Comparison of ENCODE assay signal across 1 cellular context in the genomic region with DNA sequence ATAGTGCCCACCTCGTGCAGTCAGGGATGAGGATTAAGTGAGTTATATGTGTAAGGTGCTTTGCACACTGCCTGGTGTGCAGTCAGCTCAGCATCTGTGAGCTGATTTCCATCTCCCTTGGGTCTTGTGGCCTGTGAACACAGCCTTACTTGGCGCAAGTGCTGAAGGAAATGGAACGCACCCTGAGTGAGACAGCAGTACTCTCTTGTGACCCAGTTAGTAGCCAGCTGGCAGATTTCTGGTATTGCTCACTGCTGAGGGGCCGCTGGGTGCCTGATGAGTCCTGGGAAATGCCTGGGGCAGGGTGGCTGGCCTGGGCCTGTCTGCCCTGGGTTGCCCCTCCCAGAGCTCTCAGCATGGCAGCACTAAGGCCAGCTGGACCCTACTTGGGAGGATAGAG.
TF ChIP-seq lines count a peak whose summit lies in the region.

No MANE protein-coding gene starts in this region.

TF ChIP-seq in GM12878, 131 proteins besides CTCF, POLR2A, EP300 and RAD21 (continued from another document):
- TF ChIP-seq, protein P1, sequence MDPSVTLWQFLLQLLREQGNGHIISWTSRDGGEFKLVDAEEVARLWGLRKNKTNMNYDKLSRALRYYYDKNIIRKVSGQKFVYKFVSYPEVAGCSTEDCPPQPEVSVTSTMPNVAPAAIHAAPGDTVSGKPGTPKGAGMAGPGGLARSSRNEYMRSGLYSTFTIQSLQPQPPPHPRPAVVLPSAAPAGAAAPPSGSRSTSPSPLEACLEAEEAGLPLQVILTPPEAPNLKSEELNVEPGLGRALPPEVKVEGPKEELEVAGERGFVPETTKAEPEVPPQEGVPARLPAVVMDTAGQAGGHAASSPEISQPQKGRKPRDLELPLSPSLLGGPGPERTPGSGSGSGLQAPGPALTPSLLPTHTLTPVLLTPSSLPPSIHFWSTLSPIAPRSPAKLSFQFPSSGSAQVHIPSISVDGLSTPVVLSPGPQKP (IDR thresholded peaks at IDR 0.05; ENCODE audit: low read depth, low read length): no peak
- no peak for TF ChIP-seq HDGF (IDR thresholded peaks at IDR 0.05)
- TF ChIP-seq, protein P2, sequence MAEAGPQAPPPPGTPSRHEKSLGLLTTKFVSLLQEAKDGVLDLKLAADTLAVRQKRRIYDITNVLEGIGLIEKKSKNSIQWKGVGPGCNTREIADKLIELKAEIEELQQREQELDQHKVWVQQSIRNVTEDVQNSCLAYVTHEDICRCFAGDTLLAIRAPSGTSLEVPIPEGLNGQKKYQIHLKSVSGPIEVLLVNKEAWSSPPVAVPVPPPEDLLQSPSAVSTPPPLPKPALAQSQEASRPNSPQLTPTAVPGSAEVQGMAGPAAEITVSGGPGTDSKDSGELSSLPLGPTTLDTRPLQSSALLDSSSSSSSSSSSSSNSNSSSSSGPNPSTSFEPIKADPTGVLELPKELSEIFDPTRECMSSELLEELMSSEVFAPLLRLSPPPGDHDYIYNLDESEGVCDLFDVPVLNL (IDR thresholded peaks at IDR 0.05; ENCODE audit: low read depth, low read length): no peak
- no peak for TF ChIP-seq JUNB (IDR thresholded peaks at IDR 0.05)
- TF ChIP-seq FOS (IDR thresholded peaks at IDR 0.05; ENCODE audit: borderline replicate concordance, extremely low read depth, insufficient read length): no peak
- TF ChIP-seq SMAD5 (IDR thresholded peaks at IDR 0.05; ENCODE audit: low read depth): no peak
TF ChIP-seq in GM12878: peak in this region for 3.
